Comparison of ENCODE assay signal across 29 cellular contexts in genomic region chr2:47616506-47616905, GRCh38. TPM values are rescaled to one million over a fixed set of nuclear protein-coding genes. Genes with fewer than 3 reads are reported as not detected.
"Had no signal": no experiment of that assay in that cellular context is flagged by ENCODE, and none has a peak within 500 bp of the region (broad histone marks: within the 10 kb centered on the region; RNA-seq: fewer than 3 reads in every experiment).

No MANE protein-coding gene starts in this region.

- H3K9me3 Mint-ChIP-seq: activated B cell treated with CpG ODN at 0.5 μM for 24 hours; activated CD4-positive, alpha-beta memory T cell treated with anti-CD3 and anti-CD28 coated beads for 36 hours; activated CD4-positive, alpha-beta T cell treated with anti-CD3 and anti-CD28 coated beads, Interleukin-2, amount 10 ng/mL, durations not matched to agents 7 days and 5 days; activated naive CD4-positive, alpha-beta T cell treated with anti-CD3 and anti-CD28 coated beads, Interleukin-2, amount 50 U/mL, for 72 hours; activated naive CD8-positive, alpha-beta T cell treated with anti-CD3 and anti-CD28 coated beads, Interleukin-2, amount 50 U/mL, for 24 hours; activated T-cell treated with anti-CD3 and anti-CD28 coated beads, Interleukin-2, amount 50 U/mL, for 4 hours; T-helper 1 cell treated with Interleukin-12 subunit alpha and Interleukin-12 subunit beta and Interleukin-4 antibody, amounts not matched to agents 30 μg/mL and 1 μg/mL, for 36 hours had no signal

- H3K36me3 Mint-ChIP-seq: activated CD4-positive, alpha-beta memory T cell treated with anti-CD3 and anti-CD28 coated beads for 36 hours; activated naive CD4-positive, alpha-beta T cell treated with anti-CD3 and anti-CD28 coated beads, Interleukin-2, amount 50 U/mL, for 72 hours had no signal

- ATAC-seq: activated naive CD4-positive, alpha-beta T cell treated with anti-CD3 and anti-CD28 coated beads, Interleukin-2, amount 50 U/mL, for 72 hours; activated naive CD8-positive, alpha-beta T cell treated with anti-CD3 and anti-CD28 coated beads, Interleukin-2, amount 50 U/mL, for 24 hours; activated T-cell treated with anti-CD3 and anti-CD28 coated beads, Interleukin-2, amount 50 U/mL, for 4 hours; body of pancreas; SK-N-SH treated with all-trans-retinoic acid at 6 μM for 48 hours had no signal

- H3K9me3 ChIP-seq: ascending aorta, body of pancreas, Peyer's patch, SJSA1 had no signal

- H3K4me1 Mint-ChIP-seq: activated CD4-positive, alpha-beta T cell treated with anti-CD3 and anti-CD28 coated beads, Interleukin-2, amount 10 ng/mL, durations not matched to agents 7 days and 5 days; activated naive CD8-positive, alpha-beta T cell treated with anti-CD3 and anti-CD28 coated beads, Interleukin-2, amount 50 U/mL, for 24 hours had no signal

- H3K4me3 Mint-ChIP-seq: activated B cell treated with CpG ODN at 0.5 μM for 24 hours; activated CD4-positive, alpha-beta memory T cell treated with anti-CD3 and anti-CD28 coated beads for 36 hours; activated CD4-positive, alpha-beta T cell treated with anti-CD3 and anti-CD28 coated beads, Interleukin-2, amount 10 ng/mL, durations not matched to agents 7 days and 5 days; activated naive CD8-positive, alpha-beta T cell treated with anti-CD3 and anti-CD28 coated beads, Interleukin-2, amount 50 U/mL, for 24 hours; activated T-cell treated with anti-CD3 and anti-CD28 coated beads, Interleukin-2, amount 50 U/mL, for 4 hours; T-helper 1 cell treated with Interleukin-12 subunit alpha and Interleukin-12 subunit beta and Interleukin-4 antibody, amounts not matched to agents 30 μg/mL and 1 μg/mL, for 36 hours had no signal

- H3K27me3 Mint-ChIP-seq: activated B cell treated with CpG ODN at 0.5 μM for 24 hours; activated CD4-positive, alpha-beta memory T cell treated with anti-CD3 and anti-CD28 coated beads for 36 hours; activated naive CD8-positive, alpha-beta T cell treated with anti-CD3 and anti-CD28 coated beads, Interleukin-2, amount 50 U/mL, for 24 hours had no signal

- H3K27ac ChIP-seq: ascending aorta, body of pancreas, Peyer's patch, RWPE1, SJSA1 had no signal

- H3K36me3 ChIP-seq: ascending aorta, Peyer's patch, SJSA1 had no signal

- H3K4me1 ChIP-seq: ascending aorta, body of pancreas, Peyer's patch, SJSA1 had no signal

- DNase-seq: activated B cell treated with CpG ODN at 0.5 μM for 24 hours; activated CD4-positive, alpha-beta memory T cell treated with anti-CD3 and anti-CD28 coated beads for 36 hours; activated CD4-positive, alpha-beta T cell treated with anti-CD3 and anti-CD28 coated beads, Interleukin-2, amount 10 ng/mL, durations not matched to agents 7 days and 5 days; activated CD8-positive, alpha-beta memory T cell treated with anti-CD3 and anti-CD28 coated beads for 24 hours; activated effector memory CD4-positive, alpha-beta T cell treated with anti-CD3 and anti-CD28 coated beads, Interleukin-2, amount 50 U/mL, for 16 hours; activated naive CD4-positive, alpha-beta T cell treated with Interleukin-2 at 50 U/mL for 16 hours; activated naive CD8-positive, alpha-beta T cell treated with anti-CD3 and anti-CD28 coated beads, Interleukin-2, amount 50 U/mL, for 24 hours; activated T-cell treated with anti-CD3 and anti-CD28 coated beads, Interleukin-2, amount 50 U/mL, for 4 hours; amniotic stem cell; body of pancreas; Karpas-422; MM.1S; NCI-H1105; NCI-H1436; NCI-H1694 treated with DMSO at 0.1 percent for 48 hours; NCI-H2081; NCI-H510A treated with DMSO at 0.1 percent for 48 hours; NCI-H69; NK-92 treated with Interleukin-12 subunit alpha and Interleukin-12 subunit beta, amount 100 ng/mL, for 24 hours; Peyer's patch; SHP77; SW 1271; T-helper 9 cell had no signal

- H3K27ac Mint-ChIP-seq: activated B cell treated with CpG ODN at 0.5 μM for 24 hours; activated CD4-positive, alpha-beta memory T cell treated with anti-CD3 and anti-CD28 coated beads for 36 hours; activated CD4-positive, alpha-beta T cell treated with anti-CD3 and anti-CD28 coated beads, Interleukin-2, amount 10 ng/mL, durations not matched to agents 7 days and 5 days; activated naive CD4-positive, alpha-beta T cell treated with anti-CD3 and anti-CD28 coated beads, Interleukin-2, amount 50 U/mL, for 72 hours; activated naive CD8-positive, alpha-beta T cell treated with anti-CD3 and anti-CD28 coated beads, Interleukin-2, amount 50 U/mL, for 24 hours; T-helper 1 cell treated with Interleukin-12 subunit alpha and Interleukin-12 subunit beta and Interleukin-4 antibody, amounts not matched to agents 30 μg/mL and 1 μg/mL, for 36 hours had no signal

- H3K27me3 ChIP-seq: ascending aorta, body of pancreas, Peyer's patch, SJSA1 had no signal

- H3K4me3 ChIP-seq: ascending aorta, body of pancreas, Peyer's patch, SJSA1 had no signal

RNA-seq across cellular contexts. Expression of gene KCNK12, which starts 45.7 kb away (rescaled TPM):
- total RNA-seq: ascending aorta, Peyer's patch, SJSA1 had no signal
